ENCODE assay signal across 8 cellular contexts in genomic region chr19:51689751-51690358, GRCh38.
DNase-seq lines count a peak whose midpoint lies in the region; ATAC-seq lines count a peak whose summit lies in the region.

No MANE protein-coding gene starts in this region.

- peak overlapping the region; percentile 72 to 96 (median 81) for H3K4me3 ChIP-seq in BLaER1 treated with 17β-estradiol and CSF1 and Interleukin-3, amounts not matched to agents 10 nM and 100 nM
- H3K4me3 ChIP-seq in iPS-18a (ENCODE audit: low read length) = peak overlapping the region; percentile 85
- H3K4me3 ChIP-seq in skeletal muscle cell (ENCODE audit: low read depth, low read length) = peak overlapping the region; percentile 88

- peak overlapping the region; percentile 89 to 99 (median 96) for H3K4me2 ChIP-seq in BLaER1 treated with 17β-estradiol and CSF1 and Interleukin-3, amounts not matched to agents 10 nM and 100 nM

- H3K36me3 ChIP-seq in BLaER1 treated with 17β-estradiol and CSF1 and Interleukin-3, amounts not matched to agents 10 nM and 100 nM = peaks cover 16 to 31% (median 28%) of the 10 kb centered on the region in 11 experiments
- H3K36me3 ChIP-seq in iPS-18a (ENCODE audit: control insufficient read depth, low read depth, low read length) = no peaks in the 10 kb centered on the region

- DNase-seq in HuH-7 (ENCODE audit: low spot score) = peak; percentile 61
- peak in 42 of 58 donors; percentile 14 to 73 (median 53) for DNase-seq in anterior cingulate cortex (lab: John Stamatoyannopoulos, UW)
- DNase-seq in skeletal muscle cell (ENCODE audit: low read depth) = no peak
- no peak for DNase-seq in HUDEP-2 (lab: John Stamatoyannopoulos, UW; ENCODE audit: unreplicated experiment in 76 of 76)
- DNase-seq in KG1 (lab: John Stamatoyannopoulos, UW) = no peak

- H3K9ac ChIP-seq in BLaER1 treated with 17β-estradiol and CSF1 and Interleukin-3, amounts not matched to agents 10 nM and 100 nM = peak overlapping the region; percentile 81 to 98 (median 85)
- H3K9ac ChIP-seq in iPS-18a (ENCODE audit: low read length) = peak overlapping the region; percentile 69

- no peak for ATAC-seq in GM19463 (IDR thresholded peaks at IDR 0.05; ENCODE audit: unreplicated experiment)

- peaks cover 33 to 64% (median 42%) of the 10 kb centered on the region in 10 experiments for H3K4me1 ChIP-seq in BLaER1 treated with 17β-estradiol and CSF1 and Interleukin-3, amounts not matched to agents 10 nM and 100 nM
- H3K4me1 ChIP-seq in iPS-18a (ENCODE audit: control insufficient read depth, low read depth, low read length) = peaks cover 18% of the 10 kb centered on the region

- peak overlapping the region; percentile 70 to 98 (median 81) for H3K27ac ChIP-seq in BLaER1 treated with 17β-estradiol and CSF1 and Interleukin-3, amounts not matched to agents 10 nM and 100 nM
- H3K27ac ChIP-seq in iPS-18a (ENCODE audit: low read length) = peak overlapping the region; percentile 85

- peaks cover 13 to 42% (median 32%) of the 10 kb centered on the region in 11 experiments; a peak in 20 of 22 replicates for H4K20me1 ChIP-seq in BLaER1 treated with 17β-estradiol and CSF1 and Interleukin-3, amounts not matched to agents 10 nM and 100 nM

- no peaks in the 10 kb centered on the region for H3K27me3 ChIP-seq in BLaER1 treated with 17β-estradiol and CSF1 and Interleukin-3, amounts not matched to agents 10 nM and 100 nM
- no peaks in the 10 kb centered on the region for H3K27me3 ChIP-seq in iPS-18a (ENCODE audit: control insufficient read depth, insufficient read depth, low read length)

- H3K9me3 ChIP-seq in BLaER1 treated with 17β-estradiol and CSF1 and Interleukin-3, amounts not matched to agents 10 nM and 100 nM (replicated peaks in 1 of 11) = no peaks in the 10 kb centered on the region
- peaks cover 2% of the 10 kb centered on the region for H3K9me3 ChIP-seq in iPS-18a (ENCODE audit: control insufficient read depth, low read depth, low read length)

Comparison
In these comparisons a context has a peak if more than half of its experiments do, and no peak if none do; other contexts are left out.
1. DNase-seq: peak in HuH-7 (single experiment) and anterior cingulate cortex (42 of 58); none in skeletal muscle cell (single experiment), HUDEP-2 (0 of 76) and KG1 (single experiment).
2. Peak in every context shown above with its lines, with median percentiles within 50 percentile points of each other: H3K4me3 ChIP-seq.